In genomic region chr2:233655043-233655442, GRCh38 we compare ENCODE assay signal across 37 cellular contexts. TPM values are rescaled to one million over a fixed set of nuclear protein-coding genes. Genes with fewer than 3 reads are reported as not detected.
"Had no signal": no experiment of that assay in that cellular context is flagged by ENCODE, and none has a peak within 500 bp of the region (broad histone marks: within the 10 kb centered on the region; RNA-seq: fewer than 3 reads in every experiment).

No MANE protein-coding gene starts in this region.

- H3K9me3 Mint-ChIP-seq: activated B cell treated with CpG ODN at 0.5 μM for 24 hours; activated CD4-positive, alpha-beta memory T cell treated with anti-CD3 and anti-CD28 coated beads for 36 hours; activated naive CD8-positive, alpha-beta T cell treated with anti-CD3 and anti-CD28 coated beads for 36 hours had no signal

- H3K27me3 ChIP-seq: brain microvascular endothelial cell, Peyer's patch had no signal

- H3K4me1 Mint-ChIP-seq: activated B cell treated with CpG ODN at 0.5 μM for 24 hours; activated naive CD8-positive, alpha-beta T cell treated with anti-CD3 and anti-CD28 coated beads for 36 hours; activated T-helper 17 cell treated with anti-CD3 and anti-CD28 coated beads, Interleukin-2, amount 50 U/mL, for 72 hours had no signal

- ATAC-seq: activated T-helper 17 cell treated with anti-CD3 and anti-CD28 coated beads, Interleukin-2, amount 50 U/mL, for 72 hours had no signal

- H3K27ac Mint-ChIP-seq: activated B cell treated with CpG ODN at 0.5 μM for 24 hours; activated CD4-positive, alpha-beta memory T cell treated with anti-CD3 and anti-CD28 coated beads for 36 hours; activated naive CD8-positive, alpha-beta T cell treated with anti-CD3 and anti-CD28 coated beads for 36 hours; activated T-helper 17 cell treated with anti-CD3 and anti-CD28 coated beads, Interleukin-2, amount 50 U/mL, for 72 hours had no signal

- H3K27ac ChIP-seq: brain microvascular endothelial cell, Peyer's patch, VCaP had no signal

- H3K4me3 Mint-ChIP-seq: activated B cell treated with CpG ODN at 0.5 μM for 24 hours; activated CD4-positive, alpha-beta memory T cell treated with anti-CD3 and anti-CD28 coated beads for 36 hours; activated naive CD8-positive, alpha-beta T cell treated with anti-CD3 and anti-CD28 coated beads for 36 hours; activated T-helper 17 cell treated with anti-CD3 and anti-CD28 coated beads, Interleukin-2, amount 50 U/mL, for 72 hours had no signal

- H3K4me3 ChIP-seq: MG63, Peyer's patch had no signal

- DNase-seq: activated B cell treated with CpG ODN at 0.5 μM for 24 hours; activated CD4-positive, alpha-beta memory T cell treated with anti-CD3 and anti-CD28 coated beads for 36 hours; activated CD4-positive, alpha-beta T cell treated with anti-CD3 and anti-CD28 coated beads for 4 hours; activated CD4-positive, alpha-beta T cell treated with anti-CD3 and anti-CD28 coated beads, Interleukin-2, amount 50 U/mL, for 1 hour; activated CD4-positive, CD25-positive, alpha-beta regulatory T cell treated with anti-CD3 and anti-CD28 coated beads, Interleukin-2, amount 50 U/mL, for 72 hours; activated CD8-positive, alpha-beta memory T cell treated with anti-CD3 and anti-CD28 coated beads, Interleukin-2, amount 50 U/mL, for 48 hours; activated effector memory CD4-positive, alpha-beta T cell treated with anti-CD3 and anti-CD28 coated beads, Interleukin-2, amount 50 U/mL, for 16 hours; activated naive CD4-positive, alpha-beta T cell; activated naive CD4-positive, alpha-beta T cell treated with anti-CD3 and anti-CD28 coated beads, Interleukin-2, amount 50 U/mL, for 16 hours; activated naive CD8-positive, alpha-beta T cell treated with anti-CD3 and anti-CD28 coated beads for 36 hours; activated T-cell treated with anti-CD3 and anti-CD28 coated beads, Interleukin-2, amount 50 U/mL, for 48 hours; amniotic stem cell; aorta; brain microvascular endothelial cell; central memory CD4-positive, alpha-beta T cell; Karpas-422; KBM-7; MG63; NCI-H1048; NCI-H1105 treated with DMSO at 0.1 percent for 48 hours; NCI-H1436; NCI-H1694 treated with DMSO at 0.1 percent for 48 hours; NCI-H2029; NCI-H446; NCI-H524; NCI-H69; NCI-H82; Peyer's patch; RPMI8226; SIG-M5; SW 1271; T-helper 1 cell; T-helper 9 cell had no signal

- H3K9me3 ChIP-seq: MG63, Peyer's patch had no signal

- H3K36me3 Mint-ChIP-seq: activated CD4-positive, alpha-beta memory T cell treated with anti-CD3 and anti-CD28 coated beads for 36 hours; activated naive CD8-positive, alpha-beta T cell treated with anti-CD3 and anti-CD28 coated beads for 36 hours had no signal

- H3K36me3 ChIP-seq: brain microvascular endothelial cell, MG63, Peyer's patch had no signal

RNA-seq across cellular contexts. Expression of gene UGT1A9, which starts 16.7 kb away (rescaled TPM):
- total RNA-seq: activated B cell treated with CpG ODN at 0.5 μM for 24 hours; activated CD4-positive, alpha-beta memory T cell treated with anti-CD3 and anti-CD28 coated beads for 36 hours; activated naive CD8-positive, alpha-beta T cell treated with anti-CD3 and anti-CD28 coated beads for 36 hours; aorta; cerebellum; SK-MEL-5 had no signal
- polyA plus RNA-seq: aorta had no signal

RNA-seq across cellular contexts. Expression of gene UGT1A10, which starts 18.8 kb away (rescaled TPM):
- total RNA-seq: activated B cell treated with CpG ODN at 0.5 μM for 24 hours; activated CD4-positive, alpha-beta memory T cell treated with anti-CD3 and anti-CD28 coated beads for 36 hours; activated naive CD8-positive, alpha-beta T cell treated with anti-CD3 and anti-CD28 coated beads for 36 hours; aorta; cerebellum; SK-MEL-5 had no signal

RNA-seq across cellular contexts. Expression of gene UGT1A7, which starts 26.7 kb away (rescaled TPM):
- total RNA-seq: activated B cell treated with CpG ODN at 0.5 μM for 24 hours; activated CD4-positive, alpha-beta memory T cell treated with anti-CD3 and anti-CD28 coated beads for 36 hours; activated naive CD8-positive, alpha-beta T cell treated with anti-CD3 and anti-CD28 coated beads for 36 hours; activated T-helper 17 cell treated with anti-CD3 and anti-CD28 coated beads, Interleukin-2, amount 50 U/mL, for 72 hours; aorta; cerebellum; SK-MEL-5 had no signal

RNA-seq across cellular contexts. Expression of gene UGT1A8, which starts 37.6 kb away (rescaled TPM):
- total RNA-seq: activated B cell treated with CpG ODN at 0.5 μM for 24 hours; activated CD4-positive, alpha-beta memory T cell treated with anti-CD3 and anti-CD28 coated beads for 36 hours; activated naive CD8-positive, alpha-beta T cell treated with anti-CD3 and anti-CD28 coated beads for 36 hours; aorta; cerebellum; SK-MEL-5 had no signal

RNA-seq across cellular contexts. Expression of gene UGT1A6, which starts 37.6 kb away (rescaled TPM):
- total RNA-seq: activated B cell treated with CpG ODN at 0.5 μM for 24 hours; activated CD4-positive, alpha-beta memory T cell treated with anti-CD3 and anti-CD28 coated beads for 36 hours; activated naive CD8-positive, alpha-beta T cell treated with anti-CD3 and anti-CD28 coated beads for 36 hours; activated T-helper 17 cell treated with anti-CD3 and anti-CD28 coated beads, Interleukin-2, amount 50 U/mL, for 72 hours; aorta; cerebellum; SK-MEL-5 had no signal
